ENCODE assay signal across 16 cellular contexts in the genomic region with DNA sequence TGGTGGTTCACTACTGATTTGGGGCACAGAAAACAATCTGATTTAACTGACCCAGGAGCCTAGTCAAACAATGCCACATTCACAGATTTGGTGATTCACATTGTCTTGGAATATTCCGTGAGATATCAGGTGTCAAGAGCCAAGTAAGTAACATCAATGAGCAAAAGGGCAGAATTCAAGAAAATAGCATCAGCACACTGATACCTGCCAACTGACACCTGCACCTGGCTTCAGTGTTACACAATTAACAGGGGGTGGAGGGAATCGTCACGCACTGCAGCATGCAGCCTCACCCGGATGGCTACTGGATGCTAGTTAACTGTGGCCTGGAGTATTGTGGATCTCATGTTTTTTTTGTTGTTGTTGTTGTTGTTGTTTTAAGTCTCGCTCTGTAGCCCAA. TPM values are rescaled to one million over a fixed set of nuclear protein-coding genes. Genes with fewer than 3 reads are reported as not detected.
DNase-seq lines count a peak whose midpoint lies in the region; ATAC-seq and TF ChIP-seq lines count a peak whose summit lies in the region.
"Had no signal": no experiment of that assay in that cellular context is flagged by ENCODE, and none has a peak within 500 bp of the region (broad histone marks: within the 10 kb centered on the region; RNA-seq: fewer than 3 reads in every experiment).

No MANE protein-coding gene starts in this region.

- H3K4me3 ChIP-seq in breast epithelium, result no peak overlapping the region
- H3K4me3 ChIP-seq: thoracic aorta had no signal

- H3K4me1 ChIP-seq in breast epithelium, result peaks cover 0 to under 1% of the 10 kb centered on the region in 2 donors

- H3K27ac Mint-ChIP-seq in MCF 10A (ENCODE audit: low read depth, unreplicated experiment), result no peak overlapping the region
- no peak overlapping the region for H3K27ac Mint-ChIP-seq in T-helper 17 cell
- no peak overlapping the region; the same call in 1 of the 2 replicates for H3K27ac Mint-ChIP-seq in HFFc6
- H3K27ac Mint-ChIP-seq: activated CD4-positive, alpha-beta memory T cell treated with anti-CD3 and anti-CD28 coated beads, Interleukin-2, amount 10 ng/mL, durations not matched to agents 7 days and 5 days had no signal

- POLR2A ChIA-PET in MCF 10A (lab: Yijun Ruan, JAX), result interaction anchor here (1.0 to 1.1 kb wide), 2 partner anchors 18 to 627 kb away, joined by 3 to 4 read pairs; no protein-coding TSS in a partner anchor
- POLR2A ChIA-PET in RWPE1 (lab: Yijun Ruan, JAX; ENCODE audit: low non-redundant PET), result interaction anchor here (0.7 kb wide), 1 partner anchor 57 kb away, joined by 3 read pairs; no protein-coding TSS in a partner anchor

- H3K4me3 Mint-ChIP-seq in MCF 10A (ENCODE audit: unreplicated experiment), result no peak overlapping the region
- H3K4me3 Mint-ChIP-seq in T-helper 17 cell, result no peak overlapping the region
- H3K4me3 Mint-ChIP-seq in HFFc6, result no peak overlapping the region
- H3K4me3 Mint-ChIP-seq: activated CD4-positive, alpha-beta memory T cell treated with anti-CD3 and anti-CD28 coated beads, Interleukin-2, amount 10 ng/mL, durations not matched to agents 7 days and 5 days had no signal

- TF ChIP-seq CTCF in MCF 10A (IDR thresholded peaks at IDR 0.05; ENCODE audit: unreplicated experiment), result no peak
- no peak for TF ChIP-seq CTCF in breast epithelium (IDR thresholded peaks at IDR 0.05)
- TF ChIP-seq CTCF in RWPE1 (conservative IDR thresholded peaks at IDR 0.05; ENCODE audit: low read depth), result no peak
- TF ChIP-seq CTCF in HFFc6 (IDR thresholded peaks at IDR 0.05), result no peak

- H3K36me3 Mint-ChIP-seq in MCF 10A (ENCODE audit: insufficient read depth, unreplicated experiment) (peaks cover 55% of the 10 kb centered on the region), T-helper 17 cell (ENCODE audit: low read depth) (peaks cover 7% of the 10 kb centered on the region), HFFc6 (ENCODE audit: low read depth) (peaks cover 32% of the 10 kb centered on the region)

- DNase-seq in MCF 10A (ENCODE audit: unreplicated experiment) (peak; percentile 34), breast epithelium (ENCODE audit: low spot score in 2 of 2) (no peak), NCI-H2029 treated with DMSO at 0.1 percent for 48 hours (lab: John Stamatoyannopoulos, UW) (peak; percentile 60), RWPE1 (ENCODE audit: low spot score) (no peak), T-helper 17 cell (no peak), EL (no peak), NCI-H524 treated with DMSO at 0.1 percent for 48 hours (lab: John Stamatoyannopoulos, UW) (no peak), HFFc6 (no peak)
- DNase-seq: activated CD4-positive, alpha-beta memory T cell treated with anti-CD3 and anti-CD28 coated beads, Interleukin-2, amount 10 ng/mL, durations not matched to agents 7 days and 5 days; anterior cingulate cortex; H7; left colon; NCI-H446 had no signal

- no peak for TF ChIP-seq POLR2A in breast epithelium (IDR thresholded peaks at IDR 0.05)

- H3K27me3 Mint-ChIP-seq in MCF 10A (ENCODE audit: insufficient read depth, unreplicated experiment) (no peaks in the 10 kb centered on the region), T-helper 17 cell (no peaks in the 10 kb centered on the region), HFFc6 (ENCODE audit: insufficient read depth) (peaks cover 4% of the 10 kb centered on the region)
- H3K27me3 Mint-ChIP-seq: activated CD4-positive, alpha-beta memory T cell treated with anti-CD3 and anti-CD28 coated beads, Interleukin-2, amount 10 ng/mL, durations not matched to agents 7 days and 5 days had no signal

- CTCF ChIA-PET in MCF 10A (lab: Yijun Ruan, JAX) (interaction anchor here (0.7 to 2.3 kb wide), 2 partner anchors 60 to 465 kb away, joined by 3 to 12 read pairs; no protein-coding TSS in a partner anchor), RWPE1 (lab: Yijun Ruan, JAX) (interaction anchor here (0.5 to 0.6 kb wide), 2 partner anchors 15 to 1145 kb away, joined by 3 read pairs; no protein-coding TSS in a partner anchor)

- BruUV-seq in MCF 10A (replicated peaks; lab: Mats Ljungman, UMichigan), result no TSS peak

- H3K27ac ChIP-seq in breast epithelium (no peak overlapping the region), RWPE1 (peak overlapping the region; percentile 17; the same call in 1 of the 2 replicates)
- H3K27ac ChIP-seq: parathyroid adenoma, thoracic aorta had no signal

- peaks cover 5% of the 10 kb centered on the region for H3K36me3 ChIP-seq in breast epithelium

- no peak for ATAC-seq in T-helper 17 cell
- ATAC-seq: left colon, Panc1 had no signal

- H3K4me1 Mint-ChIP-seq in MCF 10A (ENCODE audit: insufficient read depth, unreplicated experiment) (peaks cover 4% of the 10 kb centered on the region), T-helper 17 cell (peaks cover 19% of the 10 kb centered on the region), HFFc6 (ENCODE audit: low read depth) (peaks cover 22% of the 10 kb centered on the region)

- no peaks in the 10 kb centered on the region for H3K27me3 ChIP-seq in breast epithelium

- no peaks in the 10 kb centered on the region for H3K9me3 ChIP-seq in breast epithelium
- no peaks in the 10 kb centered on the region for H3K9me3 ChIP-seq in T-helper 17 cell (ENCODE audit: control insufficient read depth, low read length, poor library complexity, severe bottlenecking)
- H3K9me3 ChIP-seq: thoracic aorta had no signal

- H3K9me3 Mint-ChIP-seq in MCF 10A (ENCODE audit: unreplicated experiment), result no peaks in the 10 kb centered on the region
- no peaks in the 10 kb centered on the region for H3K9me3 Mint-ChIP-seq in HFFc6
- H3K9me3 Mint-ChIP-seq: activated CD4-positive, alpha-beta memory T cell treated with anti-CD3 and anti-CD28 coated beads, Interleukin-2, amount 10 ng/mL, durations not matched to agents 7 days and 5 days had no signal

- intact Hi-C loops in MCF 10A (cut with micrococcal nuclease) (no loop called here), breast epithelium (cut with DNase I; ENCODE audit: low total_unique reads) (no loop called here)

RNA-seq across cellular contexts. Expression of gene CCNL1, which starts 17.6 kb away (rescaled TPM):
- total RNA-seq in MCF 10A (2022) (103 and 112 TPM in 2 replicates), breast epithelium (100 to 1,000 TPM; 270 to 573 (median 300) TPM), T-helper 17 cell (1,000 to 10,000 TPM; 1,190 to 1,257 TPM)
- total RNA-seq in HFFc6 (2021; fragmentation: NEBNext Ultra II Directional; extraction: Animal tissue kit (Norgen Biotek cat#: 25700)), result 10 to 100 TPM; 47.4 to 74.3 (median 65.1) TPM

Comparison
In these comparisons a context has a peak if more than half of its experiments do, and no peak if none do; other contexts are left out.
1. DNase-seq: peak in MCF 10A (single experiment) and NCI-H2029 treated with DMSO at 0.1 percent for 48 hours (single experiment); none in breast epithelium (0 of 2), RWPE1 (single experiment), T-helper 17 cell (0 of 3), EL (single experiment), NCI-H524 treated with DMSO at 0.1 percent for 48 hours (single experiment) and HFFc6 (single experiment).